Comparison of ENCODE assay signal across 8 cellular contexts in genomic region chr1:15847893-15848142, GRCh38. TPM values are rescaled to one million over a fixed set of nuclear protein-coding genes. Genes with fewer than 3 reads are reported as not detected.
A peak's percentile ranks its signal among the peaks of the same experiment; 100 is the strongest.
DNase-seq lines count a peak whose midpoint lies in the region; ATAC-seq and TF ChIP-seq lines count a peak whose summit lies in the region.

No MANE protein-coding gene starts in this region.

- DNase-seq in heart right ventricle (no peak), left ventricle myocardium superior (no peak), body of pancreas (no peak), mesothelial cell of epicardium (ENCODE audit: low spot score in 2 of 2, unreplicated experiment in 2 of 2) (no peak), vagina (ENCODE audit: extremely low spot score in 2 of 2) (no peak), GM19238 (ENCODE audit: insufficient read length, low spot score) (no peak), DMS153 (lab: John Stamatoyannopoulos, UW) (no peak)

- H3K27me3 ChIP-seq in heart right ventricle = no peaks in the 10 kb centered on the region
- no peaks in the 10 kb centered on the region for H3K27me3 ChIP-seq in body of pancreas
- H3K27me3 ChIP-seq in vagina = no peaks in the 10 kb centered on the region

- H3K27ac ChIP-seq in heart right ventricle (peak overlapping the region; percentile 91 to 99 (median 96)), body of pancreas (peak overlapping the region; percentile 92 to 99 (median 97)), vagina (peak overlapping the region; percentile 96)

- intact Hi-C loops in heart right ventricle (cut with DNase I) = loop anchor here in 6 of 10 donors (1.0 to 5.0 kb wide), 7 partner anchors 12 to 43 kb away; no protein-coding TSS in a partner anchor
- intact Hi-C loops in left ventricle myocardium superior (cut with micrococcal nuclease) = no loop called here
- intact Hi-C loops in body of pancreas (cut with DNase I) = no loop called here
- intact Hi-C loops in vagina (cut with DNase I) = loop anchor here (2.0 to 5.0 kb wide), 3 partner anchors 13 to 99 kb away; no protein-coding TSS in a partner anchor

- no peak for TF ChIP-seq POLR2A in body of pancreas (IDR thresholded peaks at IDR 0.05)
- peak in 1 of 2 donors; percentile 87 for TF ChIP-seq POLR2A in vagina (IDR thresholded peaks at IDR 0.05)

- no peak for TF ChIP-seq CTCF in heart right ventricle (IDR thresholded peaks at IDR 0.05)
- no peak for TF ChIP-seq CTCF in body of pancreas (IDR thresholded peaks at IDR 0.05)
- no peak for TF ChIP-seq CTCF in mesothelial cell of epicardium (IDR thresholded peaks at IDR 0.05; ENCODE audit: unreplicated experiment)
- no peak for TF ChIP-seq CTCF in vagina (IDR thresholded peaks at IDR 0.05)

- H3K4me1 ChIP-seq in heart right ventricle = peaks cover 4 to 69% (median 54%) of the 10 kb centered on the region in 9 donors
- H3K4me1 ChIP-seq in body of pancreas = peaks cover 59% of the 10 kb centered on the region
- H3K4me1 ChIP-seq in vagina = peaks cover 45% of the 10 kb centered on the region

- ATAC-seq in heart right ventricle = no peak
- no peak for ATAC-seq in left ventricle myocardium superior
- no peak for ATAC-seq in body of pancreas
- no peak for ATAC-seq in HG02642 (IDR thresholded peaks at IDR 0.05; ENCODE audit: poor library complexity, unreplicated experiment)

- H3K36me3 Mint-ChIP-seq in mesothelial cell of epicardium = no peaks in the 10 kb centered on the region

- H3K9me3 Mint-ChIP-seq in mesothelial cell of epicardium = no peaks in the 10 kb centered on the region

- H3K9me3 ChIP-seq in heart right ventricle (no peaks in the 10 kb centered on the region), body of pancreas (no peaks in the 10 kb centered on the region), vagina (no peaks in the 10 kb centered on the region)

- H3K4me3 ChIP-seq in heart right ventricle (peak overlapping the region; percentile 68 to 95 (median 88)), body of pancreas (peak overlapping the region; percentile 74 to 84), vagina (peak overlapping the region; percentile 94 to 99)

- H3K4me3 Mint-ChIP-seq in mesothelial cell of epicardium = peak overlapping the region; percentile 89

- no peaks in the 10 kb centered on the region for H3K27me3 Mint-ChIP-seq in mesothelial cell of epicardium (ENCODE audit: low read depth)

- peaks cover 40% of the 10 kb centered on the region for H3K4me1 Mint-ChIP-seq in mesothelial cell of epicardium

- H3K27ac Mint-ChIP-seq in mesothelial cell of epicardium = peak overlapping the region; percentile 73

- H3K36me3 ChIP-seq in heart right ventricle = no peaks in the 10 kb centered on the region
- no peaks in the 10 kb centered on the region for H3K36me3 ChIP-seq in body of pancreas (replicated peaks in 1 of 2; ENCODE audit: insufficient read depth in 1 of 2, low read depth in 2 of 2)
- H3K36me3 ChIP-seq in vagina = no peaks in the 10 kb centered on the region

- 0 to 1% methylated on average over 27 to 34 of the region's 34 CpGs for WGBS in heart right ventricle, 2 donors
- 0% methylated on average over 32 of the region's 34 CpGs; no CpG with 5 or more reads in 1 of the 2 donors for WGBS in body of pancreas, 2 donors

RNA-seq across cellular contexts. Expression of gene SPEN, which starts 0.3 kb away (rescaled TPM):
- 10 to 100 TPM; 24.1 to 34.4 (median 28.1) TPM for total RNA-seq in heart right ventricle
- 10 to 100 TPM; 11.2 to 12.4 TPM for polyA plus RNA-seq in heart right ventricle
- total RNA-seq in left ventricle myocardium superior = 20.5 TPM
- 10 to 100 TPM; 27.8 to 38.9 TPM for total RNA-seq in body of pancreas
- 74.5 to 88.0 TPM (median 82.1 TPM) in 3 replicates for total RNA-seq in mesothelial cell of epicardium
- 55.2 TPM for total RNA-seq in vagina

RNA-seq across cellular contexts. Expression of gene UQCRHL, which starts 40.4 kb away (rescaled TPM):
- total RNA-seq in heart right ventricle (1 to 10 TPM; 2.1 to 6.3 (median 3.2) TPM), left ventricle myocardium superior (6.0 TPM), body of pancreas (1 to 10 TPM in 1 of 2 donors, under 1 TPM in 1; 0.66 to 1.0 TPM), mesothelial cell of epicardium (2.8 to 3.5 TPM (median 3.0 TPM) in 3 replicates), vagina (1.5 TPM)
- 1 to 10 TPM; 4.5 to 8.6 TPM for polyA plus RNA-seq in heart right ventricle

Comparison
In these comparisons a context has a peak if more than half of its experiments do, and no peak if none do; other contexts are left out.
1. intact Hi-C loops: an anchor here in heart right ventricle (1.0 to 5.0 kb wide) and vagina (2.0 to 5.0 kb wide); none called in left ventricle myocardium superior and body of pancreas.